In the genomic region with DNA sequence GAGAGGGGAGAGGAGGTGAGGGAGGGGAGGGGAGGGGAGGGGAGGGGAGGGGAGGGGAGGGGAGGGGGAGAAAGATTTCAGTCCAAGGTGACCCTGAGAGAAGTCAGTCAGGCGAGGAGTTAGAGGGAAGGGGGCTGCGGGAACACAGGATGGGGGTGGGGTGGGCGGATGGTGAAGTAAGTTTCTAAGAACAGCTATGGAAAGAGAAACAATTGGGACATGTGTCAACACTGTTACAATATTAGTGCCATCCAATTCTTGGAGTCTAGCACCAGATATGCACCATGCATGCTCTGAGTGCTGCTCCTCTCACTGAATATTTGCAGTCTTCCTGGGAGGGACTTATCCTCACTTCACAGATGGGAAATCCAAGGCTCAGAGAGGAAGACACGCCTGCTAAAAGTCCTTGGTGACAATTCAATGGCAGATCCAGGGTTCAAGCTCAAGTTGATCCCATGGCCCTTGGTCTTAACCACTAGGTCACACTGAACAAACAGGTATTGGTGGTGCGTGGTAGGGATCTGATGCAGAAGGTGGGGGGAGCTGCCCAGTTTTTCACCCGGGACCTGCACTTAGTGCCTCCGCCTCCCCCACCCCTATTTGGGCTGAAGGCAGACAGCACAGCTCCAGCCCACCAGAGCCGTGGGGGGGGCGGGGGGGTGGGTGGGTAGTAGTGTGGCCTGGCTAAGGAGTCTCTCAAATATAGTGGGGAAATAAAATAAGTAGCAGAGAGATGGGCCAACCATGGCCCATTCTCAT, we compare ENCODE assay signal across 11 cellular contexts. TPM values are rescaled to one million over a fixed set of nuclear protein-coding genes. Genes with fewer than 3 reads are reported as not detected.
DNase-seq lines count a peak whose midpoint lies in the region; ATAC-seq and TF ChIP-seq lines count a peak whose summit lies in the region.
"Had no signal": no experiment of that assay in that cellular context is flagged by ENCODE, and none has a peak within 500 bp of the region (broad histone marks: within the 10 kb centered on the region; RNA-seq: fewer than 3 reads in every experiment).

No MANE protein-coding gene starts in this region.

- H3K9me3 Mint-ChIP-seq in CD8-positive, alpha-beta T cell: no peaks in the 10 kb centered on the region

- no peak overlapping the region for H2AFZ ChIP-seq in PC-9

- CTCF ChIA-PET in CD8-positive, alpha-beta T cell (lab: Charles Lee): interaction anchor here (0.7 to 11.2 kb wide), 13 partner anchors 8 to 77 kb away, joined by 3 to 99 read pairs (median 4); partner anchors contain the start of gene ECE1
- CTCF ChIA-PET in PC-9 (lab: Charles Lee): interaction anchor here (2.2 kb wide), 1 partner anchor 9 kb away, joined by 14 read pairs; no protein-coding TSS in a partner anchor

- H3F3A ChIP-seq in PC-9 (ENCODE audit: insufficient read depth, low read depth): peaks cover 56% of the 10 kb centered on the region

- no peaks in the 10 kb centered on the region for H3K36me3 ChIP-seq in CD8-positive, alpha-beta T cell (ENCODE audit: insufficient read depth, low read length)
- no peaks in the 10 kb centered on the region for H3K36me3 ChIP-seq in PC-9 (ENCODE audit: low read depth)
- no peaks in the 10 kb centered on the region for H3K36me3 ChIP-seq in prostate gland
- no peaks in the 10 kb centered on the region for H3K36me3 ChIP-seq in MG63

- H3K27ac Mint-ChIP-seq in CD8-positive, alpha-beta T cell: peak overlapping the region; percentile 98

- no peak for TF ChIP-seq POLR2A in prostate gland (IDR thresholded peaks at IDR 0.05)

- POLR2A ChIA-PET in CD8-positive, alpha-beta T cell (lab: Charles Lee): interaction anchor here (0.9 to 6.5 kb wide), 4 partner anchors 8 to 44 kb away, joined by 3 to 54 read pairs (median 38); no protein-coding TSS in a partner anchor
- POLR2A ChIA-PET in PC-9 (lab: Charles Lee; ENCODE audit: unreplicated experiment): no interaction called here

- H4K20me1 ChIP-seq in PC-9 (ENCODE audit: insufficient read depth): no peaks in the 10 kb centered on the region

- H3K27me3 Mint-ChIP-seq in CD8-positive, alpha-beta T cell (ENCODE audit: low read depth): no peaks in the 10 kb centered on the region

- 44% methylated on average over 9 of the region's 9 CpGs for WGBS in prostate gland

- H3K27ac ChIP-seq in CD8-positive, alpha-beta T cell (ENCODE audit: low read depth, low read length): no peak overlapping the region
- peak overlapping the region; percentile 94 for H3K27ac ChIP-seq in PC-9
- peak overlapping the region; percentile 81 to 92 for H3K27ac ChIP-seq in prostate gland

- H3K36me3 Mint-ChIP-seq in CD8-positive, alpha-beta T cell: peaks cover 5% of the 10 kb centered on the region

- H3K79me2 ChIP-seq in PC-9 (ENCODE audit: low read depth): peaks cover 60% of the 10 kb centered on the region

- peak overlapping the region; percentile 76 for H3K4me2 ChIP-seq in PC-9

- no peak for DNase-seq in CD8-positive, alpha-beta T cell
- no peak for DNase-seq in PC-9
- no peak for DNase-seq in Right ventricle myocardium superior
- DNase-seq in prostate gland (ENCODE audit: low spot score): no peak
- no peak for DNase-seq in amygdala (lab: John Stamatoyannopoulos, UW)
- no peak for DNase-seq in MG63
- DNase-seq in cerebellar nuclear complex (lab: John Stamatoyannopoulos, UW): no peak
- DNase-seq: hypothalamus, NCI-H2081 had no signal

- H3K4me3 ChIP-seq in CD8-positive, alpha-beta T cell (ENCODE audit: low read depth, low read length): no peak overlapping the region
- no peak overlapping the region for H3K4me3 ChIP-seq in PC-9
- no peak overlapping the region for H3K4me3 ChIP-seq in prostate gland
- no peak overlapping the region for H3K4me3 ChIP-seq in MG63

- no peak overlapping the region for H3K4me3 Mint-ChIP-seq in CD8-positive, alpha-beta T cell

- no TSS peak for BruUV-seq in PC-9 (replicated peaks; lab: Mats Ljungman, UMichigan)

- H3K4me1 Mint-ChIP-seq in CD8-positive, alpha-beta T cell (ENCODE audit: low read depth): peaks cover 81% of the 10 kb centered on the region

- no peaks in the 10 kb centered on the region for H3K27me3 ChIP-seq in CD8-positive, alpha-beta T cell (ENCODE audit: insufficient read depth, low read length)
- no peaks in the 10 kb centered on the region for H3K27me3 ChIP-seq in PC-9 (ENCODE audit: insufficient read depth, low read depth)
- H3K27me3 ChIP-seq in prostate gland (replicated peaks; ENCODE audit: insufficient read depth): no peaks in the 10 kb centered on the region
- no peaks in the 10 kb centered on the region for H3K27me3 ChIP-seq in MG63

- no peak for ATAC-seq in CD8-positive, alpha-beta T cell
- peak; percentile 5 for ATAC-seq in Right ventricle myocardium superior (ENCODE audit: poor library complexity)
- ATAC-seq in GM18861 (IDR thresholded peaks at IDR 0.05; ENCODE audit: unreplicated experiment): no peak
- ATAC-seq: HCT116 had no signal

- intact Hi-C loops in CD8-positive, alpha-beta T cell (cut with DNase I, micrococcal nuclease): loop anchor here in 1 of 2 experiments (10.0 kb wide), 1 partner anchor 452 kb away; the partner anchor contains the start of gene USP48
- intact Hi-C loops in PC-9 (cut with micrococcal nuclease; ENCODE audit: unreplicated experiment): no loop called here
- intact Hi-C loops in Right ventricle myocardium superior (cut with DNase I): no loop called here
- intact Hi-C loops in prostate gland (cut with DNase I): no loop called here

- H3K4me1 ChIP-seq in CD8-positive, alpha-beta T cell (ENCODE audit: insufficient read depth, low read length): peaks cover 76% of the 10 kb centered on the region
- H3K4me1 ChIP-seq in PC-9 (replicated peaks; ENCODE audit: insufficient read depth) (peaks cover 87% of the 10 kb centered on the region), prostate gland (replicated peaks) (peaks cover 64% of the 10 kb centered on the region)

- H3K9me2 ChIP-seq in PC-9 (ENCODE audit: insufficient read depth): no peaks in the 10 kb centered on the region

- no peak for TF ChIP-seq CTCF in CD8-positive, alpha-beta T cell (IDR thresholded peaks at IDR 0.05)
- TF ChIP-seq CTCF in PC-9 (conservative IDR thresholded peaks at IDR 0.05) (no peak), prostate gland (IDR thresholded peaks at IDR 0.05) (no peak)

- no peaks in the 10 kb centered on the region for H3K9me3 ChIP-seq in CD8-positive, alpha-beta T cell (ENCODE audit: low read length)
- H3K9me3 ChIP-seq in PC-9 (ENCODE audit: insufficient read depth, low read depth) (no peaks in the 10 kb centered on the region), prostate gland (no peaks in the 10 kb centered on the region), MG63 (no peaks in the 10 kb centered on the region)

RNA-seq across cellular contexts. Expression of gene ECE1, which starts 42.6 kb away (rescaled TPM):
- 10 to 100 TPM; 55.0 to 56.0 TPM for total RNA-seq in CD8-positive, alpha-beta T cell
- total RNA-seq in PC-9 (2021) (80.8 and 82.1 TPM in 2 replicates), Right ventricle myocardium superior (45.3 TPM), prostate gland (100 to 1,000 TPM; 113 to 146 TPM)
- total RNA-seq in MG63 (2014; rRNA removed; shearing (Covaris generic); ENCODE audit: low replicate concordance): 10.5 and 11.4 TPM in 2 replicates
